In genomic region chr4:88166608-88167007, GRCh38 we compare ENCODE assay signal across 22 cellular contexts.
"Had no signal": no experiment of that assay in that cellular context is flagged by ENCODE, and none has a peak within 500 bp of the region (broad histone marks: within the 10 kb centered on the region; RNA-seq: fewer than 3 reads in every experiment).

No MANE protein-coding gene starts in this region.

- H3K27me3 ChIP-seq: body of pancreas, gastrocnemius medialis, spleen, upper lobe of left lung had no signal

- FAIRE-seq: endometrium, islet of Langerhans had no signal

- H3K9me3 ChIP-seq: body of pancreas, mucosa of descending colon, thoracic aorta, upper lobe of left lung had no signal

- H3K4me1 ChIP-seq: body of pancreas, gastrocnemius medialis, spleen, upper lobe of left lung had no signal

- DNase-seq: activated CD4-positive, alpha-beta T cell treated with anti-CD3 and anti-CD28 coated beads, Interleukin-2, amount 10 ng/mL, durations not matched to agents 7 days and 5 days; activated CD4-positive, CD25-positive, alpha-beta regulatory T cell treated with anti-CD3 and anti-CD28 coated beads, Interleukin-2, amount 50 U/mL, for 72 hours; activated CD8-positive, alpha-beta memory T cell treated with anti-CD3 and anti-CD28 coated beads, Interleukin-2, amount 10 ng/mL, durations not matched to agents 7 days and 5 days; activated CD8-positive, alpha-beta T cell treated with anti-CD3 and anti-CD28 coated beads for 36 hours; activated gamma-delta T cell; anterior cingulate cortex; body of pancreas; effector CD4-positive, alpha-beta T cell; gastrocnemius medialis; hypothalamus; mesenchymal stem cell; mucosa of descending colon; occipital lobe; posterior cingulate gyrus; spleen; stimulated activated CD4-positive, alpha-beta T cell treated with anti-CD3 and anti-CD28 coated beads, Interleukin-4, amount 100 ng/mL, for 24 hours; stimulated activated naive CD4-positive, alpha-beta T cell treated with Interleukin-2 at 50 U/mL for 16 hours; upper lobe of left lung; WERI-Rb-1 had no signal

- H3K27ac ChIP-seq: body of pancreas, gastrocnemius medialis, spleen, thoracic aorta, upper lobe of left lung, WERI-Rb-1 had no signal

- H3K4me3 ChIP-seq: body of pancreas, gastrocnemius medialis, mucosa of descending colon, spleen, thoracic aorta, upper lobe of left lung had no signal

- H3K36me3 ChIP-seq: gastrocnemius medialis, spleen, thoracic aorta, upper lobe of left lung, WERI-Rb-1 had no signal
